Comparison of ENCODE assay signal across 9 cellular contexts in the genomic region with DNA sequence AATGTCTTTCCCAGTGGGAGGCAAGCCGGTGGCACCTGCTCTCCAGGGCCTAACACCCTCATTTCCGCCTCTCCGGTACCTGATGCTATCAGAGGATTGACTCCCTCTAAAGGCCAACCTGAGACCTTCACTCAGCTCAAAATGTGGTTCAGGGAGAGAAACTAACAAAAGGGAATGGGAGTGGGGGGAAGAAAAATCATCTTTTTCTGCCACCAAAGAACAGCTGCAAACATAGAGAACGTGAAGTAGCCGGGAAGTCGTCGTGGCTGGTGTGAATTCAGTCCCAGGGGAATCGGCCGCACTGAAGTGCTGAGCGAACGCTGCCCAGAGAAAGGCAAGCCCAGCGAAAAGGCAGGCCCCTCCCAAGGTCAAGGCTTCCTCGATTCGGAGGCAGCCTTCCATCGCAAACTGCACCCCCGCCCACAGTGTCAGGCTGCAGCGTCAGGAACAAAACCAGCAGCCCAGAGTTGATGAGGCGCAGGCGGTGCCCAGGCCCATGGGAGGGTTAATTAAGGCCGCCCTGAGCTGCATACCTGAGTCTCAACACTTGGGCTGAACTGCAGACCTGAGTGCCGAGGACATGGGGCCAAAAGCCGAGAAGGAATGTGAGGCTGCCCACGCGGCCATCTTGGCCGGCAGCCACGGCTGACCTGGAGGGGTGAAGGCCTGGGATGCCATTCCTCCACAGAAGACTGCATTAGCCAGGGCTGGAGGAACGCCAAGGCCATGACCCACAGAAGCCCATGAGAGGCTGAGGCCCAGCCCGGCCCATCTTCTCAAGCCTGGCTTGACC.
DNase-seq lines count a peak whose midpoint lies in the region; ATAC-seq and TF ChIP-seq lines count a peak whose summit lies in the region.
"Had no signal": no experiment of that assay in that cellular context is flagged by ENCODE, and none has a peak within 500 bp of the region (broad histone marks: within the 10 kb centered on the region; RNA-seq: fewer than 3 reads in every experiment).

No MANE protein-coding gene starts in this region.

- H4K20me1 ChIP-seq in H9 (ENCODE audit: control insufficient read depth, insufficient read depth, insufficient read length) = no peaks in the 10 kb centered on the region

- H3K27ac Mint-ChIP-seq in H9 = peak overlapping the region in 1 of 3 experiments; percentile 30; a peak in 2 of 7 replicates
- H3K27ac Mint-ChIP-seq in progenitor cell of endocrine pancreas = no peak overlapping the region

- H3K27me3 Mint-ChIP-seq in H9 (ENCODE audit: low read depth) = peaks cover 1% of the 10 kb centered on the region; the same call in 1 of the 2 replicates
- H3K27me3 Mint-ChIP-seq in progenitor cell of endocrine pancreas = peaks cover 2% of the 10 kb centered on the region

- no peak overlapping the region for H3T11ph ChIP-seq in H9 (ENCODE audit: low read length)

- H3K14ac ChIP-seq in H9 (ENCODE audit: insufficient read depth, low read length) = 0 out of 2 replicates have a peak overlapping the region, but pooled peaks have one; percentile 16

- H2BK12ac ChIP-seq in H9 (ENCODE audit: insufficient read length, low read depth, low read length) = no peak overlapping the region

- H3K36me3 Mint-ChIP-seq in H9 (ENCODE audit: insufficient read depth in 1 of 3, low read depth in 3 of 3) (peaks cover 1 to 21% (median 2%) of the 10 kb centered on the region in 3 experiments; a peak in 3 of 7 replicates), progenitor cell of endocrine pancreas (ENCODE audit: insufficient read depth) (no peaks in the 10 kb centered on the region)

- no peak overlapping the region for H3K9ac ChIP-seq in H9 (ENCODE audit: extremely low read depth, insufficient read length, low read length)

- no peak overlapping the region for H2BK120ac ChIP-seq in H9 (ENCODE audit: low read depth, low read length, poor library complexity, severe bottlenecking)

- intact Hi-C loops in cardiac septum (cut with DNase I) = loop anchor here (2.0 to 5.0 kb wide), 2 partner anchors 64 to 216 kb away; a partner anchor contains a TSS

- H3K9me3 Mint-ChIP-seq in H9 = peaks cover 8 to 11% of the 10 kb centered on the region in 2 experiments; a peak in 4 of 5 replicates
- H3K9me3 Mint-ChIP-seq in progenitor cell of endocrine pancreas (ENCODE audit: low read depth) = peaks cover 5% of the 10 kb centered on the region

- no peaks in the 10 kb centered on the region for H3K9me3 ChIP-seq in H9 (ENCODE audit: control insufficient read depth, low read depth, low read length)

- H3K23me2 ChIP-seq in H9 (ENCODE audit: insufficient read length, low read depth, low read length, poor library complexity, severe bottlenecking) = no peaks in the 10 kb centered on the region

- H4K5ac ChIP-seq in H9 (ENCODE audit: insufficient read length, low read depth, low read length) = no peak overlapping the region

- ATAC-seq in GM19023 (IDR thresholded peaks at IDR 0.05; ENCODE audit: unreplicated experiment) (no peak), GM21381 (IDR thresholded peaks at IDR 0.05; ENCODE audit: unreplicated experiment) (no peak)

- H3K4me2 ChIP-seq in H9 (ENCODE audit: insufficient read depth, insufficient read length, low read length) = no peak overlapping the region

- no peak for DNase-seq in H9
- DNase-seq in SK-N-DZ (ENCODE audit: low spot score) = peak; percentile 46
- peak; percentile 87 for DNase-seq in cardiac septum (ENCODE audit: low spot score)
- no peak for DNase-seq in progenitor cell of endocrine pancreas (ENCODE audit: low spot score, unreplicated experiment)
- DNase-seq in NCI-H2029 (lab: John Stamatoyannopoulos, UW) = no peak
- DNase-seq in NCI-H1694 (lab: John Stamatoyannopoulos, UW) = no peak

- peak overlapping the region; percentile 22 for H3K18ac ChIP-seq in H9 (ENCODE audit: insufficient read length, low read depth, low read length)

- no peak overlapping the region for H2AK5ac ChIP-seq in H9 (ENCODE audit: insufficient read length, low read length)

- no peak overlapping the region for H2AFZ ChIP-seq in H9 (ENCODE audit: low read length)

- H3K27me3 ChIP-seq in H9 (ENCODE audit: insufficient read depth, low read length) = no peaks in the 10 kb centered on the region

- peaks cover 28 to 36% of the 10 kb centered on the region in 2 experiments for H3K4me1 Mint-ChIP-seq in H9
- H3K4me1 Mint-ChIP-seq in progenitor cell of endocrine pancreas (ENCODE audit: low read depth) = peaks cover 3% of the 10 kb centered on the region

- no peak overlapping the region for H3K4ac ChIP-seq in H9 (ENCODE audit: low read depth, low read length)

- H3K79me1 ChIP-seq in H9 (ENCODE audit: insufficient read depth, low read depth, low read length, poor library complexity, severe bottlenecking) = no peaks in the 10 kb centered on the region

- no peak overlapping the region for H3K56ac ChIP-seq in H9 (ENCODE audit: insufficient read length, low read depth, low read length)

- no peak overlapping the region for H3K23ac ChIP-seq in H9 (ENCODE audit: insufficient read length, low read depth, low read length)

- no CpG with 5 or more reads among the region's 28 CpGs for WGBS in H9 (ENCODE audit: extremely low coverage, insufficient read length, low lambda C conversion rate)

- H2BK15ac ChIP-seq in H9 (ENCODE audit: low read depth, low read length) = no peak overlapping the region

- H3K4me3 Mint-ChIP-seq in H9 (no peak overlapping the region), progenitor cell of endocrine pancreas (ENCODE audit: low read depth) (no peak overlapping the region)

- no peak overlapping the region for H2BK20ac ChIP-seq in H9 (ENCODE audit: low read depth, low read length, poor library complexity, severe bottlenecking)

- no peak overlapping the region for H2BK5ac ChIP-seq in H9 (ENCODE audit: insufficient read length, low read length)

- no peaks in the 10 kb centered on the region for H3K79me2 ChIP-seq in H9 (ENCODE audit: insufficient read depth, low read length)

- H4K91ac ChIP-seq in H9 (ENCODE audit: insufficient read length, low read depth, low read length) = no peak overlapping the region

- H3K4me1 ChIP-seq in H9 (ENCODE audit: insufficient read depth, low read length) = no peaks in the 10 kb centered on the region; the same call in 1 of the 2 replicates

- no peak overlapping the region for H3K27ac ChIP-seq in H9 (ENCODE audit: insufficient read length, low read depth, low read length)
- H3K27ac ChIP-seq: epithelial cell of prostate had no signal

- TF ChIP-seq CTCF in H9 (conservative IDR thresholded peaks at IDR 0.05) (peak; percentile 68), progenitor cell of endocrine pancreas (IDR thresholded peaks at IDR 0.05; ENCODE audit: unreplicated experiment) (peak; percentile 44)

- no peak overlapping the region for H4K8ac ChIP-seq in H9 (replicated peaks; ENCODE audit: insufficient read length, low read depth, low read length)

Comparison
In these comparisons a context has a peak if more than half of its experiments do, and no peak if none do; other contexts are left out.
1. DNase-seq: peak in SK-N-DZ (single experiment) and cardiac septum (single experiment); none in H9 (single experiment), progenitor cell of endocrine pancreas (single experiment), NCI-H2029 (single experiment) and NCI-H1694 (single experiment).